Comparison of ENCODE assay signal across 16 cellular contexts in genomic region chr10:7303067-7303629, GRCh38.
"Had no signal": no experiment of that assay in that cellular context is flagged by ENCODE, and none has a peak within 500 bp of the region (broad histone marks: within the 10 kb centered on the region; RNA-seq: fewer than 3 reads in every experiment).

No MANE protein-coding gene starts in this region.

- H2AFZ ChIP-seq: parathyroid adenoma had no signal

- H3K27me3 ChIP-seq: body of pancreas, esophagus squamous epithelium, foreskin keratinocyte, neutrophil, sigmoid colon had no signal

- H3K27ac ChIP-seq: body of pancreas, coronary artery, esophagus squamous epithelium, foreskin keratinocyte, lower lobe of right lung, neutrophil, parathyroid adenoma had no signal

- H3K9me3 ChIP-seq: body of pancreas, esophagus squamous epithelium, lower lobe of right lung, neutrophil had no signal

- H3K36me3 ChIP-seq: esophagus squamous epithelium, lower lobe of right lung, neutrophil, sigmoid colon had no signal

- H3K9ac ChIP-seq: parathyroid adenoma had no signal

- ATAC-seq: lower lobe of right lung had no signal

- H3K4me3 ChIP-seq: body of pancreas, coronary artery, esophagus squamous epithelium, lower lobe of right lung, sigmoid colon had no signal

- H3K4me1 ChIP-seq: body of pancreas, parathyroid adenoma had no signal

- FAIRE-seq: endothelial cell of umbilical vein, urothelium cell line had no signal

- DNase-seq: activated CD4-positive, alpha-beta T cell treated with anti-CD3 and anti-CD28 coated beads for 1 hour; activated CD4-positive, alpha-beta T cell treated with anti-CD3 and anti-CD28 coated beads, Interleukin-2, amount 50 U/mL, for 48 hours; activated naive CD4-positive, alpha-beta T cell treated with anti-CD3 and anti-CD28 coated beads, Interleukin-2, amount 50 U/mL, for 16 hours; amygdala; body of pancreas; central memory CD4-positive, alpha-beta T cell; esophagus squamous epithelium; lower lobe of right lung; sigmoid colon; stimulated activated CD4-positive, alpha-beta T cell treated with anti-CD3 and anti-CD28 coated beads, Interleukin-1b, Interleukin-23, amount 100 ng/mL, for 48 hours had no signal
